Comparison of ENCODE assay signal across 22 cellular contexts in the genomic region with DNA sequence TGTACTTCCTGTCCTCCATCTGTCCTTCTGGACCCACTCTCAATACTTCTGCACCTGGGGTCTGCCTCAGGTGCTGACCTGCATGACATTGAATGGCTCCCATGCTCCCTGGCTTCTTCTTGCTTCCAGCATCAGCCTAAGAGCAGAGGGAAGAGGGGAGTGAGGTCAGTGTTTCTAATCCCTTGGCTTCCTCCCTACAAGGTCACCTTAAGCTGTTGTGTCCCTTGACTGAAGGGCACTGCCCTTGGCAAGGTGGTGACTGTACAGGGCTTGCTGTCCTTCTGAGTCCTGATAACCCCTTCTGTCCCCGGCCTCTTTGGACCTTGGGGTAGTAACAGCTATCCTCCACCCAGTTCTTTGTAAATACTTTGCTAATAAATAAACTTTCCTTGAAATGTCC. TPM values are rescaled to one million over a fixed set of nuclear protein-coding genes. Genes with fewer than 3 reads are reported as not detected.
"Had no signal": no experiment of that assay in that cellular context is flagged by ENCODE, and none has a peak within 500 bp of the region (broad histone marks: within the 10 kb centered on the region; RNA-seq: fewer than 3 reads in every experiment).

No MANE protein-coding gene starts in this region.

- H3K4me3 Mint-ChIP-seq: natural killer cell, neural progenitor cell had no signal

- H3K27ac ChIP-seq: gastrocnemius medialis, heart right ventricle, neural progenitor cell, parathyroid adenoma, psoas muscle, right lobe of liver, thoracic aorta had no signal

- H3K9me3 ChIP-seq: gastrocnemius medialis, heart right ventricle, mucosa of descending colon, psoas muscle, right lobe of liver, stomach, thoracic aorta had no signal

- DNase-seq: cortex of kidney; effector memory CD4-positive, alpha-beta T cell; gastrocnemius medialis; heart right ventricle; hypothalamus; mammary epithelial cell; mucosa of descending colon; natural killer cell; occipital lobe; psoas muscle; retina; right lobe of liver; stimulated activated CD4-positive, alpha-beta T cell treated with anti-CD3 and anti-CD28 coated beads, Interleukin-15, amount 100 ng/mL, for 24 hours; stimulated activated CD4-positive, alpha-beta T cell treated with anti-CD3 and anti-CD28 coated beads, Interleukin-1b, Interleukin-23, amount 100 ng/mL, for 48 hours; stimulated activated CD4-positive, alpha-beta T cell treated with anti-CD3 and anti-CD28 coated beads, Interleukin-4, amount 100 ng/mL, for 24 hours; stimulated activated naive CD4-positive, alpha-beta T cell; stomach; substantia nigra; trophoblast cell had no signal

- H3K9ac ChIP-seq: neural progenitor cell, parathyroid adenoma had no signal

- H3K27me3 ChIP-seq: gastrocnemius medialis, heart right ventricle, right lobe of liver, stomach had no signal

- H3K36me3 Mint-ChIP-seq: natural killer cell, neural progenitor cell had no signal

- H3K4me1 Mint-ChIP-seq: natural killer cell, neural progenitor cell had no signal

- H2AFZ ChIP-seq: neural progenitor cell, parathyroid adenoma had no signal

- H3K4me2 ChIP-seq: neural progenitor cell had no signal

- H3K9me3 Mint-ChIP-seq: natural killer cell, neural progenitor cell had no signal

- H3K36me3 ChIP-seq: gastrocnemius medialis, neural progenitor cell, right lobe of liver, stomach, thoracic aorta had no signal

- H3K27ac Mint-ChIP-seq: natural killer cell, neural progenitor cell had no signal

- H3K4me3 ChIP-seq: gastrocnemius medialis, heart right ventricle, mucosa of descending colon, neural progenitor cell, psoas muscle, right lobe of liver, stomach, thoracic aorta had no signal

- H3K4me1 ChIP-seq: gastrocnemius medialis, neural progenitor cell, parathyroid adenoma, psoas muscle, right lobe of liver had no signal

RNA-seq across cellular contexts. Expression of gene HLA-DMB, which starts 9.6 kb away (rescaled TPM):
- total RNA-seq: mammary epithelial cell had no signal
